In genomic region chr1:18875107-18875795, GRCh38 we compare ENCODE assay signal across 8 cellular contexts. TPM values are rescaled to one million over a fixed set of nuclear protein-coding genes. Genes with fewer than 3 reads are reported as not detected.
DNase-seq lines count a peak whose midpoint lies in the region; ATAC-seq and TF ChIP-seq lines count a peak whose summit lies in the region.

No MANE protein-coding gene starts in this region.

- H3K4me1 ChIP-seq in HEK293 (ENCODE audit: control insufficient read depth, insufficient read depth, low read length), result 0 out of 2 replicates have a peak, but pooled peaks cover 2% of the 10 kb centered on the region
- H3K4me1 ChIP-seq in mucosa of descending colon (ENCODE audit: low read depth), result peaks cover 4% of the 10 kb centered on the region

- TF ChIP-seq CTCF in BJ (IDR thresholded peaks at IDR 0.05; ENCODE audit: insufficient read depth, low read depth, low read length) (peak; percentile 90), HEK293 (tag by site-specific recombination; IDR thresholded peaks at IDR 0.05) (peak; percentile 93), mucosa of descending colon (IDR thresholded peaks at IDR 0.05) (peak; percentile 86)

- POLR2A ChIA-PET in BJ (lab: Charles Lee) (no interaction called here), HEK293 (lab: Yijun Ruan, JAX) (no interaction called here)

- no peak overlapping the region for H3K27ac ChIP-seq in HEK293 (ENCODE audit: extremely low read depth, low read depth, low read length)

- H3K9me3 ChIP-seq in HEK293 (ENCODE audit: control insufficient read depth, insufficient read depth, low read depth, low read length), result no peaks in the 10 kb centered on the region
- no peaks in the 10 kb centered on the region for H3K9me3 ChIP-seq in mucosa of descending colon

- ATAC-seq in mucosa of descending colon (peak; percentile 93), HG02981 (IDR thresholded peaks at IDR 0.05; ENCODE audit: unreplicated experiment) (no peak)

- H3K27me3 ChIP-seq in BJ (ENCODE audit: control insufficient read depth, insufficient read depth, low read length), result no peaks in the 10 kb centered on the region

- CTCF ChIA-PET in BJ (lab: Yijun Ruan, JAX) (interaction anchor here (0.6 to 7.4 kb wide), 17 partner anchors 9 to 319 kb away, joined by 3 to 67 read pairs (median 5); partner anchors contain the start of gene ALDH4A1), HEK293 (lab: Yijun Ruan, JAX) (interaction anchor here (0.5 to 3.4 kb wide), 29 partner anchors 8 to 1829 kb away, joined by 3 to 37 read pairs (median 3); no protein-coding TSS in a partner anchor)

- H3K4me3 ChIP-seq in BJ (ENCODE audit: low read depth, low read length), result no peak overlapping the region
- no peak overlapping the region for H3K4me3 ChIP-seq in HEK293 (ENCODE audit: low read depth, low read length)
- no peak overlapping the region for H3K4me3 ChIP-seq in mucosa of descending colon

- intact Hi-C loops in mucosa of descending colon (cut with DNase I, micrococcal nuclease), result no loop called here

- no peaks in the 10 kb centered on the region; the same call in 1 of the 2 replicates for H3K36me3 ChIP-seq in BJ (ENCODE audit: control insufficient read depth, insufficient read depth, low read length)
- no peaks in the 10 kb centered on the region for H3K36me3 ChIP-seq in HEK293 (ENCODE audit: control insufficient read depth in 2 of 2, insufficient read depth in 1 of 2, low read length in 2 of 2)
- no peaks in the 10 kb centered on the region for H3K36me3 ChIP-seq in mucosa of descending colon (ENCODE audit: low read depth)

- DNase-seq in BJ (ENCODE audit: low read depth) (peak; percentile 21), NOMO-1 treated with DMSO at 0.1 percent for 48 hours (lab: John Stamatoyannopoulos, UW; ENCODE audit: unreplicated experiment) (peak; percentile 43), epidermal melanocyte (ENCODE audit: insufficient read length, low spot score) (peak; percentile 94), mucosa of descending colon (peak; percentile 81 to 93 (median 90))
- DNase-seq in activated CD8-positive, alpha-beta memory T cell treated with anti-CD3 and anti-CD28 coated beads, Interleukin-2, amount 50 U/mL, for 1 hour (ENCODE audit: extremely low read depth), result peak; percentile 16
- DNase-seq in stimulated activated CD8-positive, alpha-beta memory T cell treated with anti-CD3 and anti-CD28 coated beads, Interleukin-2, amount 100 ng/mL, for 48 hours (ENCODE audit: low read depth in 2 of 2), result peak; percentile 65 to 70

TF ChIP-seq in HEK293, 187 proteins besides CTCF, POLR2A, EP300 and RAD21:
- TF ChIP-seq ZNF792 (tag by site-specific recombination; IDR thresholded peaks at IDR 0.05), result no peak
- no peak for TF ChIP-seq ZNF341 (tag by site-specific recombination; IDR thresholded peaks at IDR 0.05; ENCODE audit: low read depth)
- TF ChIP-seq ZNF549 (tag by site-specific recombination; IDR thresholded peaks at IDR 0.05), result no peak
- TF ChIP-seq, protein P1, sequence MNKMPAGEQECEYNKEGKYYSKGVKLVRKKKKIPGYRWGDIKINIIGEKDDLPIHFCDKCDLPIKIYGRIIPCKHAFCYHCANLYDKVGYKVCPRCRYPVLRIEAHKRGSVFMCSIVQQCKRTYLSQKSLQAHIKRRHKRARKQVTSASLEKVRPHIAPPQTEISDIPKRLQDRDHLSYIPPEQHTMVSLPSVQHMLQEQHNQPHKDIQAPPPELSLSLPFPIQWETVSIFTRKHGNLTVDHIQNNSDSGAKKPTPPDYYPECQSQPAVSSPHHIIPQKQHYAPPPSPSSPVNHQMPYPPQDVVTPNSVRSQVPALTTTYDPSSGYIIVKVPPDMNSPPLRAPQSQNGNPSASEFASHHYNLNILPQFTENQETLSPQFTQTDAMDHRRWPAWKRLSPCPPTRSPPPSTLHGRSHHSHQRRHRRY (tag by site-specific recombination; IDR thresholded peaks at IDR 0.05), result no peak
- no peak for TF ChIP-seq ZNF311 (tag by site-specific recombination; IDR thresholded peaks at IDR 0.05; ENCODE audit: borderline replicate concordance)
- peak; percentile 53 for TF ChIP-seq ZNF654 (tag by site-specific recombination; IDR thresholded peaks at IDR 0.05; ENCODE audit: low read depth)
- TF ChIP-seq ZNF2 (tag by site-specific recombination; IDR thresholded peaks at IDR 0.05), result peak; percentile 58; the same call in 1 of the 2 replicates
- TF ChIP-seq ZNF707 (tag by site-specific recombination; IDR thresholded peaks at IDR 0.05), result no peak
- TF ChIP-seq ZBTB11 (tag by site-specific recombination; conservative IDR thresholded peaks at IDR 0.05; ENCODE audit: low read depth), result peak; percentile 74
- TF ChIP-seq PRDM1 (tag by site-specific recombination; IDR thresholded peaks at IDR 0.05), result no peak

RNA-seq across cellular contexts. Expression of gene TAS1R2, which starts 15.8 kb away (rescaled TPM):
- polyA plus RNA-seq in BJ (2011; rRNA removed), result not detected in 2 replicates
- not detected in 2 replicates for polyA minus RNA-seq in BJ (2011; rRNA and poly(A)+ RNA removed)
- not detected for total RNA-seq in mucosa of descending colon

RNA-seq across cellular contexts. Expression of gene ALDH4A1, which starts 27.1 kb away (rescaled TPM):
- polyA plus RNA-seq in BJ (2011; rRNA removed), result 18.1 and 36.6 TPM in 2 replicates
- polyA minus RNA-seq in BJ (2011; rRNA and poly(A)+ RNA removed), result 11.5 and 18.8 TPM in 2 replicates
- total RNA-seq in mucosa of descending colon, result 1 to 10 TPM; 2.7 to 7.7 (median 5.6) TPM

Comparison
In these comparisons a context has a peak if more than half of its experiments do, and no peak if none do; other contexts are left out.
1. DNase-seq: peak in every context shown above with its lines; median percentile 94 in epidermal melanocyte; 90 in mucosa of descending colon; 68 in stimulated activated CD8-positive, alpha-beta memory T cell treated with anti-CD3 and anti-CD28 coated beads, Interleukin-2, amount 100 ng/mL, for 48 hours; 43 in NOMO-1 treated with DMSO at 0.1 percent for 48 hours; 21 in BJ; 16 in activated CD8-positive, alpha-beta memory T cell treated with anti-CD3 and anti-CD28 coated beads, Interleukin-2, amount 50 U/mL, for 1 hour.